1 cellular context compared by ENCODE assay signal in genomic region chr6:34425498-34426410, GRCh38.
TF ChIP-seq lines count a peak whose summit lies in the region.

Gene RPS10 (minus strand): TSS chr6:34426069. CDS start chr6:34425221, 848 bp downstream.

TF ChIP-seq in H1, 55 proteins besides CTCF, POLR2A, EP300 and RAD21:
- TF ChIP-seq SP1 (IDR thresholded peaks at IDR 0.05; ENCODE audit: low read depth, low read length) (0 out of 2 replicates have a peak, but pooled peaks have one; percentile 11), CHD1 (IDR thresholded peaks at IDR 0.05; ENCODE audit: low read depth, low read length) (no peak; the same call in 1 of the 2 replicates), HDAC6 (IDR thresholded peaks at IDR 0.05; ENCODE audit: low read depth, low read length) (no peak), SRF (IDR thresholded peaks at IDR 0.05; ENCODE audit: low read depth, low read length) (no peak), RNF2 (IDR thresholded peaks at IDR 0.05; ENCODE audit: borderline replicate concordance, low read depth, low read length, missing control alignments, poor library complexity, severe bottlenecking) (no peak), TAF1 (IDR thresholded peaks at IDR 0.05; ENCODE audit: low read depth, low read length) (peak; percentile 98), RBBP5 (IDR thresholded peaks at IDR 0.05; ENCODE audit: borderline replicate concordance, low read depth, low read length) (no peak), ATF3 (IDR thresholded peaks at IDR 0.05; ENCODE audit: insufficient read depth, low read depth, low read length) (no peak), CBX8 (IDR thresholded peaks at IDR 0.05; ENCODE audit: borderline replicate concordance, low read depth, low read length) (no peak), KDM1A (IDR thresholded peaks at IDR 0.05; ENCODE audit: borderline replicate concordance, low read length) (no peak), SIX5 (IDR thresholded peaks at IDR 0.05; ENCODE audit: low read depth, low read length) (no peak), NANOG (IDR thresholded peaks at IDR 0.05; ENCODE audit: insufficient read depth, low read depth, low read length, poor library complexity, severe bottlenecking) (no peak), SP2 (IDR thresholded peaks at IDR 0.05; ENCODE audit: low read length) (no peak), RXRA (IDR thresholded peaks at IDR 0.05; ENCODE audit: insufficient read depth, low read depth, low read length) (no peak), TEAD4 (IDR thresholded peaks at IDR 0.05; ENCODE audit: low read depth, low read length) (no peak), EGR1 (IDR thresholded peaks at IDR 0.05; ENCODE audit: borderline replicate concordance, low read depth, low read length) (no peak), ZNF274 (IDR thresholded peaks at IDR 0.05; ENCODE audit: borderline replicate concordance, extremely low read depth, low read length) (no peak), SUZ12 (IDR thresholded peaks at IDR 0.05; ENCODE audit: low read length) (no peak), FOSL1 (IDR thresholded peaks at IDR 0.05; ENCODE audit: insufficient read depth, low read depth, low read length) (no peak), JUN (IDR thresholded peaks at IDR 0.05; ENCODE audit: low read depth, low read length) (no peak), TCF12 (IDR thresholded peaks at IDR 0.05; ENCODE audit: low read depth, low read length) (no peak), CTBP2 (IDR thresholded peaks at IDR 0.05; ENCODE audit: borderline replicate concordance, insufficient read depth, insufficient read length, low read length) (no peak), EZH2 (IDR thresholded peaks at IDR 0.05; ENCODE audit: low read depth, low read length, severe bottlenecking) (no peak), BACH1 (IDR thresholded peaks at IDR 0.05; ENCODE audit: low read length) (peak; percentile 56), POU5F1 (IDR thresholded peaks at IDR 0.05; ENCODE audit: low read depth, low read length) (no peak), RFX5 (IDR thresholded peaks at IDR 0.05; ENCODE audit: borderline replicate concordance, low read depth, low read length) (no peak), BRCA1 (IDR thresholded peaks at IDR 0.05; ENCODE audit: low read depth, low read length) (no peak), ASH2L (IDR thresholded peaks at IDR 0.05; ENCODE audit: low read length) (peak; percentile 35), TAF7 (optimal IDR thresholded peaks at IDR 0.05; ENCODE audit: borderline replicate concordance, low read depth, low read length) (peak; percentile 96), CHD2 (IDR thresholded peaks at IDR 0.05; ENCODE audit: low read length) (no peak), GABPA (IDR thresholded peaks at IDR 0.05; ENCODE audit: borderline replicate concordance, insufficient read depth, low read length) (no peak), JUND (IDR thresholded peaks at IDR 0.05; ENCODE audit: low read length) (no peak), KDM5A (IDR thresholded peaks at IDR 0.05; ENCODE audit: low read length) (no peak), NRF1 (IDR thresholded peaks at IDR 0.05; ENCODE audit: low read depth, low read length) (peak; percentile 46), KDM4A (IDR thresholded peaks at IDR 0.05; ENCODE audit: low read depth, low read length, severe bottlenecking) (no peak), SIN3A (conservative IDR thresholded peaks at IDR 0.05 in 1 of 2, IDR thresholded peaks at IDR 0.05 in 1 of 2; ENCODE audit: low read depth in 1 of 2, low read length in 2 of 2) (peak in 1 of 2 experiments; percentile 41; a peak in 1 of 4 replicates), CEBPB (IDR thresholded peaks at IDR 0.05; ENCODE audit: low read depth, low read length) (no peak), CBX5 (IDR thresholded peaks at IDR 0.05; ENCODE audit: low read depth, low read length) (no peak), BCL11A (IDR thresholded peaks at IDR 0.05; ENCODE audit: low read depth in 2 of 2, low read length in 2 of 2) (no peak), HDAC2 (IDR thresholded peaks at IDR 0.05; ENCODE audit: borderline replicate concordance in 1 of 2, low read depth in 2 of 2, low read length in 2 of 2) (no peak), GTF2F1 (IDR thresholded peaks at IDR 0.05; ENCODE audit: borderline replicate concordance, low read depth, low read length) (peak; percentile 88; the same call in 1 of the 2 replicates), SAP30 (IDR thresholded peaks at IDR 0.05; ENCODE audit: insufficient read depth, insufficient replicate concordance, low read length) (no peak), CREB1 (IDR thresholded peaks at IDR 0.05) (0 out of 2 replicates have a peak, but pooled peaks have one; percentile 15), MAFK (IDR thresholded peaks at IDR 0.05; ENCODE audit: low read depth, low read length) (no peak), POLR2AphosphoS5 (IDR thresholded peaks at IDR 0.05; ENCODE audit: low read depth, low read length) (peak; percentile 97), TBP (IDR thresholded peaks at IDR 0.05; ENCODE audit: low read depth, low read length) (peak; percentile 95), SIRT6 (IDR thresholded peaks at IDR 0.05; ENCODE audit: low read length) (no peak), YY1 (IDR thresholded peaks at IDR 0.05; ENCODE audit: low read depth, low read length) (no peak), PHF8 (conservative IDR thresholded peaks at IDR 0.05; ENCODE audit: low read depth, low read length) (peak; percentile 77), ATF2 (IDR thresholded peaks at IDR 0.05; ENCODE audit: low read length) (no peak; the same call in 1 of the 2 replicates), SP4 (IDR thresholded peaks at IDR 0.05; ENCODE audit: low read length) (0 out of 2 replicates have a peak, but pooled peaks have one; percentile 37)
- TF ChIP-seq, protein P1, sequence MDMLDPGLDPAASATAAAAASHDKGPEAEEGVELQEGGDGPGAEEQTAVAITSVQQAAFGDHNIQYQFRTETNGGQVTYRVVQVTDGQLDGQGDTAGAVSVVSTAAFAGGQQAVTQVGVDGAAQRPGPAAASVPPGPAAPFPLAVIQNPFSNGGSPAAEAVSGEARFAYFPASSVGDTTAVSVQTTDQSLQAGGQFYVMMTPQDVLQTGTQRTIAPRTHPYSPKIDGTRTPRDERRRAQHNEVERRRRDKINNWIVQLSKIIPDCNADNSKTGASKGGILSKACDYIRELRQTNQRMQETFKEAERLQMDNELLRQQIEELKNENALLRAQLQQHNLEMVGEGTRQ (IDR thresholded peaks at IDR 0.05; ENCODE audit: low read length): no peak
- TF ChIP-seq, protein P2, sequence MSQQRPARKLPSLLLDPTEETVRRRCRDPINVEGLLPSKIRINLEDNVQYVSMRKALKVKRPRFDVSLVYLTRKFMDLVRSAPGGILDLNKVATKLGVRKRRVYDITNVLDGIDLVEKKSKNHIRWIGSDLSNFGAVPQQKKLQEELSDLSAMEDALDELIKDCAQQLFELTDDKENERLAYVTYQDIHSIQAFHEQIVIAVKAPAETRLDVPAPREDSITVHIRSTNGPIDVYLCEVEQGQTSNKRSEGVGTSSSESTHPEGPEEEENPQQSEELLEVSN (IDR thresholded peaks at IDR 0.05): no peak
- TF ChIP-seq, protein P3, sequence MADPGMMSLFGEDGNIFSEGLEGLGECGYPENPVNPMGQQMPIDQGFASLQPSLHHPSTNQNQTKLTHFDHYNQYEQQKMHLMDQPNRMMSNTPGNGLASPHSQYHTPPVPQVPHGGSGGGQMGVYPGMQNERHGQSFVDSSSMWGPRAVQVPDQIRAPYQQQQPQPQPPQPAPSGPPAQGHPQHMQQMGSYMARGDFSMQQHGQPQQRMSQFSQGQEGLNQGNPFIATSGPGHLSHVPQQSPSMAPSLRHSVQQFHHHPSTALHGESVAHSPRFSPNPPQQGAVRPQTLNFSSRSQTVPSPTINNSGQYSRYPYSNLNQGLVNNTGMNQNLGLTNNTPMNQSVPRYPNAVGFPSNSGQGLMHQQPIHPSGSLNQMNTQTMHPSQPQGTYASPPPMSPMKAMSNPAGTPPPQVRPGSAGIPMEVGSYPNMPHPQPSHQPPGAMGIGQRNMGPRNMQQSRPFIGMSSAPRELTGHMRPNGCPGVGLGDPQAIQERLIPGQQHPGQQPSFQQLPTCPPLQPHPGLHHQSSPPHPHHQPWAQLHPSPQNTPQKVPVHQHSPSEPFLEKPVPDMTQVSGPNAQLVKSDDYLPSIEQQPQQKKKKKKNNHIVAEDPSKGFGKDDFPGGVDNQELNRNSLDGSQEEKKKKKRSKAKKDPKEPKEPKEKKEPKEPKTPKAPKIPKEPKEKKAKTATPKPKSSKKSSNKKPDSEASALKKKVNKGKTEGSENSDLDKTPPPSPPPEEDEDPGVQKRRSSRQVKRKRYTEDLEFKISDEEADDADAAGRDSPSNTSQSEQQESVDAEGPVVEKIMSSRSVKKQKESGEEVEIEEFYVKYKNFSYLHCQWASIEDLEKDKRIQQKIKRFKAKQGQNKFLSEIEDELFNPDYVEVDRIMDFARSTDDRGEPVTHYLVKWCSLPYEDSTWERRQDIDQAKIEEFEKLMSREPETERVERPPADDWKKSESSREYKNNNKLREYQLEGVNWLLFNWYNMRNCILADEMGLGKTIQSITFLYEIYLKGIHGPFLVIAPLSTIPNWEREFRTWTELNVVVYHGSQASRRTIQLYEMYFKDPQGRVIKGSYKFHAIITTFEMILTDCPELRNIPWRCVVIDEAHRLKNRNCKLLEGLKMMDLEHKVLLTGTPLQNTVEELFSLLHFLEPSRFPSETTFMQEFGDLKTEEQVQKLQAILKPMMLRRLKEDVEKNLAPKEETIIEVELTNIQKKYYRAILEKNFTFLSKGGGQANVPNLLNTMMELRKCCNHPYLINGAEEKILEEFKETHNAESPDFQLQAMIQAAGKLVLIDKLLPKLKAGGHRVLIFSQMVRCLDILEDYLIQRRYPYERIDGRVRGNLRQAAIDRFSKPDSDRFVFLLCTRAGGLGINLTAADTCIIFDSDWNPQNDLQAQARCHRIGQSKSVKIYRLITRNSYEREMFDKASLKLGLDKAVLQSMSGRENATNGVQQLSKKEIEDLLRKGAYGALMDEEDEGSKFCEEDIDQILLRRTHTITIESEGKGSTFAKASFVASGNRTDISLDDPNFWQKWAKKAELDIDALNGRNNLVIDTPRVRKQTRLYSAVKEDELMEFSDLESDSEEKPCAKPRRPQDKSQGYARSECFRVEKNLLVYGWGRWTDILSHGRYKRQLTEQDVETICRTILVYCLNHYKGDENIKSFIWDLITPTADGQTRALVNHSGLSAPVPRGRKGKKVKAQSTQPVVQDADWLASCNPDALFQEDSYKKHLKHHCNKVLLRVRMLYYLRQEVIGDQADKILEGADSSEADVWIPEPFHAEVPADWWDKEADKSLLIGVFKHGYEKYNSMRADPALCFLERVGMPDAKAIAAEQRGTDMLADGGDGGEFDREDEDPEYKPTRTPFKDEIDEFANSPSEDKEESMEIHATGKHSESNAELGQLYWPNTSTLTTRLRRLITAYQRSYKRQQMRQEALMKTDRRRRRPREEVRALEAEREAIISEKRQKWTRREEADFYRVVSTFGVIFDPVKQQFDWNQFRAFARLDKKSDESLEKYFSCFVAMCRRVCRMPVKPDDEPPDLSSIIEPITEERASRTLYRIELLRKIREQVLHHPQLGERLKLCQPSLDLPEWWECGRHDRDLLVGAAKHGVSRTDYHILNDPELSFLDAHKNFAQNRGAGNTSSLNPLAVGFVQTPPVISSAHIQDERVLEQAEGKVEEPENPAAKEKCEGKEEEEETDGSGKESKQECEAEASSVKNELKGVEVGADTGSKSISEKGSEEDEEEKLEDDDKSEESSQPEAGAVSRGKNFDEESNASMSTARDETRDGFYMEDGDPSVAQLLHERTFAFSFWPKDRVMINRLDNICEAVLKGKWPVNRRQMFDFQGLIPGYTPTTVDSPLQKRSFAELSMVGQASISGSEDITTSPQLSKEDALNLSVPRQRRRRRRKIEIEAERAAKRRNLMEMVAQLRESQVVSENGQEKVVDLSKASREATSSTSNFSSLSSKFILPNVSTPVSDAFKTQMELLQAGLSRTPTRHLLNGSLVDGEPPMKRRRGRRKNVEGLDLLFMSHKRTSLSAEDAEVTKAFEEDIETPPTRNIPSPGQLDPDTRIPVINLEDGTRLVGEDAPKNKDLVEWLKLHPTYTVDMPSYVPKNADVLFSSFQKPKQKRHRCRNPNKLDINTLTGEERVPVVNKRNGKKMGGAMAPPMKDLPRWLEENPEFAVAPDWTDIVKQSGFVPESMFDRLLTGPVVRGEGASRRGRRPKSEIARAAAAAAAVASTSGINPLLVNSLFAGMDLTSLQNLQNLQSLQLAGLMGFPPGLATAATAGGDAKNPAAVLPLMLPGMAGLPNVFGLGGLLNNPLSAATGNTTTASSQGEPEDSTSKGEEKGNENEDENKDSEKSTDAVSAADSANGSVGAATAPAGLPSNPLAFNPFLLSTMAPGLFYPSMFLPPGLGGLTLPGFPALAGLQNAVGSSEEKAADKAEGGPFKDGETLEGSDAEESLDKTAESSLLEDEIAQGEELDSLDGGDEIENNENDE (IDR thresholded peaks at IDR 0.05; ENCODE audit: insufficient replicate concordance, low read length): no peak
- TF ChIP-seq, protein P4, sequence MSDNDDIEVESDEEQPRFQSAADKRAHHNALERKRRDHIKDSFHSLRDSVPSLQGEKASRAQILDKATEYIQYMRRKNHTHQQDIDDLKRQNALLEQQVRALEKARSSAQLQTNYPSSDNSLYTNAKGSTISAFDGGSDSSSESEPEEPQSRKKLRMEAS (IDR thresholded peaks at IDR 0.05): peak; percentile 72
